ENCODE assay signal across 8 cellular contexts in the genomic region with DNA sequence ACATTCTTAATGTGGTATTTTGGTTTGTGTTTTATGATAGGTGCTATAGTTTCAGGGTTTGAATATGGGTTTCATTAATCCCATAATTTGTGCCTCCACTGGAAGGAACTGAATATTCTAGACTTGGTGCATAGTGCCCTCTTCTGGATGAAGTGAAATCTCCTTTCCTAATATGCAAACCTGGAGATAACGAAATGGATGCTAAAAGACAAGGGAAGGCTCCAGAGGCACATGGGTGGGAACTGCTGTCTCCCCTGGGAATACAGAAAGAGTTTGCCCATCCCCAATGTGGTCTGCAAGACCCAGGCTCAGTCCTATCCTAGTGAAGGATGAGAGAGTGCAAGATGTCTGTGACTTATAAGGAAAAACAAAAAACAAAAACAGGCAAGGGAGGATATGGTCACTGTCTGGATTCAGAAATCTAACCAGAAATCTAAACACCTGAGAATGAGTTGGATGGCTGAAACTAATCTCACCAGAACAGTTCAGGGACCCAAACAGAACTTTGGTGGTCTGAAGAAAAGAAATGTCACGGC.
A peak's percentile ranks its signal among the peaks of the same experiment; 100 is the strongest.
DNase-seq lines count a peak whose midpoint lies in the region; ATAC-seq and TF ChIP-seq lines count a peak whose summit lies in the region.

No MANE protein-coding gene starts in this region.

- H3K27ac ChIP-seq in 22Rv1 (no peak overlapping the region), PC-3 (ENCODE audit: low read length) (no peak overlapping the region)

- H4K20me1 ChIP-seq in Loucy (ENCODE audit: insufficient read depth, low read length, poor library complexity, severe bottlenecking) (no peaks in the 10 kb centered on the region), PC-3 (ENCODE audit: low read length) (no peaks in the 10 kb centered on the region)

- H3K36me3 ChIP-seq in Loucy (ENCODE audit: insufficient read depth, low read length) = no peaks in the 10 kb centered on the region
- H3K36me3 ChIP-seq in PC-3 (ENCODE audit: low read depth, low read length) = no peaks in the 10 kb centered on the region

- H3K79me2 ChIP-seq in Loucy (ENCODE audit: insufficient read depth, low read length) (no peaks in the 10 kb centered on the region), PC-3 (ENCODE audit: low read length) (no peaks in the 10 kb centered on the region)

- H3K4me1 ChIP-seq in Loucy (ENCODE audit: insufficient read depth, low read length, poor library complexity, severe bottlenecking) (peaks cover 82% of the 10 kb centered on the region), PC-3 (ENCODE audit: insufficient read depth, low read length) (no peaks in the 10 kb centered on the region)

- no peak overlapping the region for H3K27ac Mint-ChIP-seq in progenitor cell of endocrine pancreas

- no TSS peak for BruUV-seq in PC-3 (replicated peaks; lab: Mats Ljungman, UMichigan)

- TF ChIP-seq CTCF in 22Rv1 (IDR thresholded peaks at IDR 0.05) (peak; percentile 88), GM12873 (IDR thresholded peaks at IDR 0.05; ENCODE audit: insufficient read depth, low read depth, low read length, missing control alignments) (peak; percentile 62), Loucy (conservative IDR thresholded peaks at IDR 0.05; ENCODE audit: low read length) (peak; percentile 87), PC-3 (conservative IDR thresholded peaks at IDR 0.05; ENCODE audit: low read depth, low read length) (peak; percentile 74), epithelial cell of esophagus (IDR thresholded peaks at IDR 0.05; ENCODE audit: insufficient read depth, low read depth, low read length, missing control alignments) (peak; percentile 70), progenitor cell of endocrine pancreas (IDR thresholded peaks at IDR 0.05; ENCODE audit: unreplicated experiment) (peak; percentile 79)

- no peak overlapping the region for H3K4me3 Mint-ChIP-seq in progenitor cell of endocrine pancreas (ENCODE audit: low read depth)

- peak overlapping the region; percentile 65 for H3K9ac ChIP-seq in Loucy (ENCODE audit: low read depth, low read length, poor library complexity, severe bottlenecking)
- H3K9ac ChIP-seq in PC-3 (ENCODE audit: low read length) = no peak overlapping the region

- H3K9me3 Mint-ChIP-seq in progenitor cell of endocrine pancreas (ENCODE audit: low read depth) = no peaks in the 10 kb centered on the region

- intact Hi-C loops in PC-3 (cut with micrococcal nuclease) = loop anchor here (1.0 to 5.0 kb wide), 2 partner anchors 1226 to 1386 kb away; no protein-coding TSS in a partner anchor

- H2AFZ ChIP-seq in Loucy (ENCODE audit: low read length) (no peak overlapping the region), PC-3 (ENCODE audit: low read length) (no peak overlapping the region)

- peak; percentile 68 for DNase-seq in PC-3
- DNase-seq in epithelial cell of esophagus (ENCODE audit: low read depth) = peak; percentile 66
- DNase-seq in progenitor cell of endocrine pancreas (ENCODE audit: low spot score, unreplicated experiment) = no peak
- no peak for DNase-seq in effector CD8-positive, alpha-beta T cell (lab: John Stamatoyannopoulos, UW)
- no peak for DNase-seq in stimulated activated CD4-positive, alpha-beta T cell treated with anti-CD3 and anti-CD28 coated beads, Interleukin-15, amount 100 ng/mL, for 24 hours

- H3K36me3 Mint-ChIP-seq in progenitor cell of endocrine pancreas (ENCODE audit: insufficient read depth) = no peaks in the 10 kb centered on the region

- H3K4me3 ChIP-seq in Loucy (ENCODE audit: low read length, poor library complexity, severe bottlenecking) (peak overlapping the region; percentile 50), PC-3 (ENCODE audit: low read length) (no peak overlapping the region), epithelial cell of esophagus (ENCODE audit: low read length) (no peak overlapping the region)

- H3K9me2 ChIP-seq in Loucy (replicated peaks; ENCODE audit: low read depth, low read length) (no peaks in the 10 kb centered on the region), PC-3 (replicated peaks; ENCODE audit: low read length) (no peaks in the 10 kb centered on the region)

- H3K27me3 ChIP-seq in Loucy (ENCODE audit: insufficient read depth, low read length, poor library complexity, severe bottlenecking) = no peaks in the 10 kb centered on the region
- peaks cover 72% of the 10 kb centered on the region for H3K27me3 ChIP-seq in PC-3 (ENCODE audit: low read length)

- POLR2A ChIA-PET in PC-3 (lab: Charles Lee; ENCODE audit: unreplicated experiment) = no interaction called here

- CTCF ChIA-PET in PC-3 (lab: Charles Lee) = no interaction called here

- H3K9me3 ChIP-seq in Loucy (ENCODE audit: insufficient read depth, low read depth, low read length) (no peaks in the 10 kb centered on the region), PC-3 (ENCODE audit: low read length) (no peaks in the 10 kb centered on the region)

- H3K4me1 Mint-ChIP-seq in progenitor cell of endocrine pancreas (ENCODE audit: low read depth) = no peaks in the 10 kb centered on the region

- peak; percentile 56 for ATAC-seq in PC-3

- no peaks in the 10 kb centered on the region for H3K27me3 Mint-ChIP-seq in progenitor cell of endocrine pancreas

- H3K4me2 ChIP-seq in Loucy (ENCODE audit: low read depth, low read length, poor library complexity, severe bottlenecking) (peak overlapping the region; percentile 72), PC-3 (ENCODE audit: low read length) (no peak overlapping the region)

- H3F3A ChIP-seq in Loucy (ENCODE audit: low read depth) = 0 out of 2 replicates have a peak, but pooled peaks cover 3% of the 10 kb centered on the region
- no peaks in the 10 kb centered on the region for H3F3A ChIP-seq in PC-3 (ENCODE audit: low read length, unreplicated experiment)

Comparison
In these comparisons a context has a peak if more than half of its experiments do, and no peak if none do; other contexts are left out.
1. DNase-seq: peak in PC-3 (single experiment) and epithelial cell of esophagus (single experiment); none in progenitor cell of endocrine pancreas (single experiment), effector CD8-positive, alpha-beta T cell (single experiment) and stimulated activated CD4-positive, alpha-beta T cell treated with anti-CD3 and anti-CD28 coated beads, Interleukin-15, amount 100 ng/mL, for 24 hours (single experiment).
2. Peak in every context shown above with its lines, with median percentiles within 50 percentile points of each other: CTCF ChIP-seq.